Comparison of ENCODE assay signal across 1 cellular context in the genomic region with DNA sequence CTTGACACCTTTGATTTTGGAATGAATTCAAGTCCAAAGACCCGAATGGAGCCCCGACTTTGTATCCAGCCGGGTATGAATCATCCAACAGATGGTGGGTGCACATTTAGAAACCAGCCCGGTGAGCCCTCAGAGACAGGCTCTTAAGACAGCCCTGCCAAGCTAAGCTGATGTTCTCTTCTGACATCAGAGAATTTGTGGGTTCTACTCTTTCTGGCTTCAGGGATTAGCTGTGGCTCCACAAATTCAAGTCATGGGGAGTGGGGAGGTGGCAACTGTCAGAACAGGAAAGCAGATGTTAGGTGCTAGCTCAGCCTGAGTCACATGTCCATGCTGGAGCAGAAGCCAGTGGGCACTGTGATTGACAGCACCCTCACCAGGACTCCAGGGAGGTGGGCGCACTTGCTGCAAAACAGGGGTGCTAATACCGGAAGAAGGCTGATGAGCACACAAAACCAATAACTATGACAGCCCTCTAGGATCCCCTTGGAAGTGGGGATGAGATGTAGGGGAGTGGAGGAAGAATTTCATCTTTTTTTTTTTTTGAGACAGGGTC.
TF ChIP-seq lines count a peak whose summit lies in the region.

No MANE protein-coding gene starts in this region.

TF ChIP-seq in IMR-90, 13 proteins besides CTCF, POLR2A, EP300 and RAD21:
- TF ChIP-seq MAZ (IDR thresholded peaks at IDR 0.05; ENCODE audit: borderline replicate concordance, low read depth, low read length) (no peak), RCOR1 (IDR thresholded peaks at IDR 0.05; ENCODE audit: insufficient replicate concordance, low read length) (no peak), CEBPB (IDR thresholded peaks at IDR 0.05; ENCODE audit: low read depth, low read length) (no peak), RFX5 (IDR thresholded peaks at IDR 0.05; ENCODE audit: low read depth, low read length) (no peak), MAFK (IDR thresholded peaks at IDR 0.05; ENCODE audit: low read depth, low read length) (no peak), MXI1 (IDR thresholded peaks at IDR 0.05; ENCODE audit: borderline replicate concordance, low read depth, low read length) (no peak)
- TF ChIP-seq, protein P1, sequence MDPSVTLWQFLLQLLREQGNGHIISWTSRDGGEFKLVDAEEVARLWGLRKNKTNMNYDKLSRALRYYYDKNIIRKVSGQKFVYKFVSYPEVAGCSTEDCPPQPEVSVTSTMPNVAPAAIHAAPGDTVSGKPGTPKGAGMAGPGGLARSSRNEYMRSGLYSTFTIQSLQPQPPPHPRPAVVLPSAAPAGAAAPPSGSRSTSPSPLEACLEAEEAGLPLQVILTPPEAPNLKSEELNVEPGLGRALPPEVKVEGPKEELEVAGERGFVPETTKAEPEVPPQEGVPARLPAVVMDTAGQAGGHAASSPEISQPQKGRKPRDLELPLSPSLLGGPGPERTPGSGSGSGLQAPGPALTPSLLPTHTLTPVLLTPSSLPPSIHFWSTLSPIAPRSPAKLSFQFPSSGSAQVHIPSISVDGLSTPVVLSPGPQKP (IDR thresholded peaks at IDR 0.05; ENCODE audit: borderline replicate concordance, low read depth, low read length) = no peak
- TF ChIP-seq, protein P2, sequence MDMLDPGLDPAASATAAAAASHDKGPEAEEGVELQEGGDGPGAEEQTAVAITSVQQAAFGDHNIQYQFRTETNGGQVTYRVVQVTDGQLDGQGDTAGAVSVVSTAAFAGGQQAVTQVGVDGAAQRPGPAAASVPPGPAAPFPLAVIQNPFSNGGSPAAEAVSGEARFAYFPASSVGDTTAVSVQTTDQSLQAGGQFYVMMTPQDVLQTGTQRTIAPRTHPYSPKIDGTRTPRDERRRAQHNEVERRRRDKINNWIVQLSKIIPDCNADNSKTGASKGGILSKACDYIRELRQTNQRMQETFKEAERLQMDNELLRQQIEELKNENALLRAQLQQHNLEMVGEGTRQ (IDR thresholded peaks at IDR 0.05; ENCODE audit: low read depth, low read length) = no peak
TF ChIP-seq in IMR-90: peak in this region for 0.
